In the genomic region with DNA sequence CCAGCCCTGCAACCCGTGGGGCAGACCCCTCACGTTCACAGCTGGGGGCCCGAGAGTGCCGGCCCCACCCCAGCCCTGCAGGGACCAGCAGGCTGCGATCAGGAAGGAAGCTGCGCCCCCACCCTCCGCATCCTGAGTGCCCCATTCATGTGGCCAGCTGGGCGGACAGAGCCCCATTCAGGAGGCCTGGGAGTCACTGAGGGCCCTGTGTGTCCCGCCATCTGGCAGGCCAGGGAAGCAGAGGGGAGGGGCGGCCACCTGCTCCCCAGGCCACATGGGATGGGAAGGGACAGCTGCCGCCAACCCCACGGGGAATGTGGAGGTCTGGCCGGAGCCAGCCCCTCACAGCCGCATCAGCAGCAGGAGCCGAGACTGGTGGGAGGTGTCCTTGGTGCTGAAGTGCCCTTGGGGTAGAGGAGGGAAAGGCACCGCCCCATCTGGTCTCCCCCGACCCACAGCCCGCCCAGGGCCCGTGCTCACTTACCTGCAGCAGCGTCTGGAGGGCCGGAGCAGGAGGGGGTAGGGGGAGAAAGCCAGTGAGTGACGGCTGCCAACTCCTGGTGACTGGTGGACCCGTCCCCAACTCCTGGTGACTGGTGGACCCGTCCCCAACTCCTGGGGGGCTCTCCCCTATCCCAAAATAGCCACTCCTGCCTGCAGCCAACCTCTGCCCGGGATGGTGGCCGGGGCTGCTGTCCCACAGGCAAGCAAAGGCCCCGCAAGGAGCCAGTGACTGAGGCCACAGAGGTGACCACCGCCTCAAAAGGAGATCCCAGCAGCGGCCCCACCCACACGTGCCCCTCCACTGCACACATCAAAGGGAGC, we compare ENCODE assay signal across 1 cellular context.
TF ChIP-seq lines count a peak whose summit lies in the region.

No MANE protein-coding gene starts in this region.

TF ChIP-seq in GM23338, 12 proteins besides CTCF, POLR2A, EP300 and RAD21:
- TF ChIP-seq, protein P1, sequence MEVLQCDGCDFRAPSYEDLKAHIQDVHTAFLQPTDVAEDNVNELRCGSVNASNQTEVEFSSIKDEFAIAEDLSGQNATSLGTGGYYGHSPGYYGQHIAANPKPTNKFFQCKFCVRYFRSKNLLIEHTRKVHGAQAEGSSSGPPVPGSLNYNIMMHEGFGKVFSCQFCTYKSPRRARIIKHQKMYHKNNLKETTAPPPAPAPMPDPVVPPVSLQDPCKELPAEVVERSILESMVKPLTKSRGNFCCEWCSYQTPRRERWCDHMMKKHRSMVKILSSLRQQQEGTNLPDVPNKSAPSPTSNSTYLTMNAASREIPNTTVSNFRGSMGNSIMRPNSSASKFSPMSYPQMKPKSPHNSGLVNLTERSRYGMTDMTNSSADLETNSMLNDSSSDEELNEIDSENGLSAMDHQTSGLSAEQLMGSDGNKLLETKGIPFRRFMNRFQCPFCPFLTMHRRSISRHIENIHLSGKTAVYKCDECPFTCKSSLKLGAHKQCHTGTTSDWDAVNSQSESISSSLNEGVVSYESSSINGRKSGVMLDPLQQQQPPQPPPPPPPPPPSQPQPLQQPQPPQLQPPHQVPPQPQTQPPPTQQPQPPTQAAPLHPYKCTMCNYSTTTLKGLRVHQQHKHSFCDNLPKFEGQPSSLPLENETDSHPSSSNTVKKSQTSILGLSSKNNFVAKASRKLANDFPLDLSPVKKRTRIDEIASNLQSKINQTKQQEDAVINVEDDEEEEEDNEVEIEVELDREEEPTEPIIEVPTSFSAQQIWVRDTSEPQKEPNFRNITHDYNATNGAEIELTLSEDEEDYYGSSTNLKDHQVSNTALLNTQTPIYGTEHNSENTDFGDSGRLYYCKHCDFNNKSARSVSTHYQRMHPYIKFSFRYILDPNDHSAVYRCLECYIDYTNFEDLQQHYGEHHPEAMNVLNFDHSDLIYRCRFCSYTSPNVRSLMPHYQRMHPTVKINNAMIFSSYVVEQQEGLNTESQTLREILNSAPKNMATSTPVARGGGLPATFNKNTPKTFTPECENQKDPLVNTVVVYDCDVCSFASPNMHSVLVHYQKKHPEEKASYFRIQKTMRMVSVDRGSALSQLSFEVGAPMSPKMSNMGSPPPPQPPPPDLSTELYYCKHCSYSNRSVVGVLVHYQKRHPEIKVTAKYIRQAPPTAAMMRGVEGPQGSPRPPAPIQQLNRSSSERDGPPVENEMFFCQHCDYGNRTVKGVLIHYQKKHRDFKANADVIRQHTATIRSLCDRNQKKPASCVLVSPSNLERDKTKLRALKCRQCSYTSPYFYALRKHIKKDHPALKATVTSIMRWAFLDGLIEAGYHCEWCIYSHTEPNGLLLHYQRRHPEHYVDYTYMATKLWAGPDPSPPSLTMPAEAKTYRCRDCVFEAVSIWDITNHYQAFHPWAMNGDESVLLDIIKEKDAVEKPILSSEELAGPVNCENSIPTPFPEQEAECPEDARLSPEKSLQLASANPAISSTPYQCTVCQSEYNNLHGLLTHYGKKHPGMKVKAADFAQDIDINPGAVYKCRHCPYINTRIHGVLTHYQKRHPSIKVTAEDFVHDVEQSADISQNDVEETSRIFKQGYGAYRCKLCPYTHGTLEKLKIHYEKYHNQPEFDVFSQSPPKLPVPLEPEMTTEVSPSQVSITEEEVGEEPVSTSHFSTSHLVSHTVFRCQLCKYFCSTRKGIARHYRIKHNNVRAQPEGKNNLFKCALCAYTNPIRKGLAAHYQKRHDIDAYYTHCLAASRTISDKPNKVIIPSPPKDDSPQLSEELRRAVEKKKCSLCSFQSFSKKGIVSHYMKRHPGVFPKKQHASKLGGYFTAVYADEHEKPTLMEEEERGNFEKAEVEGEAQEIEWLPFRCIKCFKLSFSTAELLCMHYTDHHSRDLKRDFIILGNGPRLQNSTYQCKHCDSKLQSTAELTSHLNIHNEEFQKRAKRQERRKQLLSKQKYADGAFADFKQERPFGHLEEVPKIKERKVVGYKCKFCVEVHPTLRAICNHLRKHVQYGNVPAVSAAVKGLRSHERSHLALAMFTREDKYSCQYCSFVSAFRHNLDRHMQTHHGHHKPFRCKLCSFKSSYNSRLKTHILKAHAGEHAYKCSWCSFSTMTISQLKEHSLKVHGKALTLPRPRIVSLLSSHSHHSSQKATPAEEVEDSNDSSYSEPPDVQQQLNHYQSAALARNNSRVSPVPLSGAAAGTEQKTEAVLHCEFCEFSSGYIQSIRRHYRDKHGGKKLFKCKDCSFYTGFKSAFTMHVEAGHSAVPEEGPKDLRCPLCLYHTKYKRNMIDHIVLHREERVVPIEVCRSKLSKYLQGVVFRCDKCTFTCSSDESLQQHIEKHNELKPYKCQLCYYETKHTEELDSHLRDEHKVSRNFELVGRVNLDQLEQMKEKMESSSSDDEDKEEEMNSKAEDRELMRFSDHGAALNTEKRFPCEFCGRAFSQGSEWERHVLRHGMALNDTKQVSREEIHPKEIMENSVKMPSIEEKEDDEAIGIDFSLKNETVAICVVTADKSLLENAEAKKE (CRISPR knock-in tag; IDR thresholded peaks at IDR 0.05) = no peak
- TF ChIP-seq, protein P2, sequence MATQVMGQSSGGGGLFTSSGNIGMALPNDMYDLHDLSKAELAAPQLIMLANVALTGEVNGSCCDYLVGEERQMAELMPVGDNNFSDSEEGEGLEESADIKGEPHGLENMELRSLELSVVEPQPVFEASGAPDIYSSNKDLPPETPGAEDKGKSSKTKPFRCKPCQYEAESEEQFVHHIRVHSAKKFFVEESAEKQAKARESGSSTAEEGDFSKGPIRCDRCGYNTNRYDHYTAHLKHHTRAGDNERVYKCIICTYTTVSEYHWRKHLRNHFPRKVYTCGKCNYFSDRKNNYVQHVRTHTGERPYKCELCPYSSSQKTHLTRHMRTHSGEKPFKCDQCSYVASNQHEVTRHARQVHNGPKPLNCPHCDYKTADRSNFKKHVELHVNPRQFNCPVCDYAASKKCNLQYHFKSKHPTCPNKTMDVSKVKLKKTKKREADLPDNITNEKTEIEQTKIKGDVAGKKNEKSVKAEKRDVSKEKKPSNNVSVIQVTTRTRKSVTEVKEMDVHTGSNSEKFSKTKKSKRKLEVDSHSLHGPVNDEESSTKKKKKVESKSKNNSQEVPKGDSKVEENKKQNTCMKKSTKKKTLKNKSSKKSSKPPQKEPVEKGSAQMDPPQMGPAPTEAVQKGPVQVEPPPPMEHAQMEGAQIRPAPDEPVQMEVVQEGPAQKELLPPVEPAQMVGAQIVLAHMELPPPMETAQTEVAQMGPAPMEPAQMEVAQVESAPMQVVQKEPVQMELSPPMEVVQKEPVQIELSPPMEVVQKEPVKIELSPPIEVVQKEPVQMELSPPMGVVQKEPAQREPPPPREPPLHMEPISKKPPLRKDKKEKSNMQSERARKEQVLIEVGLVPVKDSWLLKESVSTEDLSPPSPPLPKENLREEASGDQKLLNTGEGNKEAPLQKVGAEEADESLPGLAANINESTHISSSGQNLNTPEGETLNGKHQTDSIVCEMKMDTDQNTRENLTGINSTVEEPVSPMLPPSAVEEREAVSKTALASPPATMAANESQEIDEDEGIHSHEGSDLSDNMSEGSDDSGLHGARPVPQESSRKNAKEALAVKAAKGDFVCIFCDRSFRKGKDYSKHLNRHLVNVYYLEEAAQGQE (IDR thresholded peaks at IDR 0.05; ENCODE audit: unreplicated experiment) = peak; percentile 92
